ENCODE assay signal across 13 cellular contexts in genomic region chr12:115096673-115097349, GRCh38.
DNase-seq lines count a peak whose midpoint lies in the region; ATAC-seq and TF ChIP-seq lines count a peak whose summit lies in the region.
"Had no signal": no experiment of that assay in that cellular context is flagged by ENCODE, and none has a peak within 500 bp of the region (broad histone marks: within the 10 kb centered on the region; RNA-seq: fewer than 3 reads in every experiment).

No MANE protein-coding gene starts in this region.

- H3K27ac Mint-ChIP-seq in HFFc6 = peak overlapping the region; percentile 57

- H3K36me3 ChIP-seq in fibroblast of lung (ENCODE audit: control insufficient read depth, insufficient read depth, low read length) = no peaks in the 10 kb centered on the region
- H3K36me3 ChIP-seq in lower lobe of right lung = no peaks in the 10 kb centered on the region

- H3K27ac ChIP-seq in fibroblast of lung (ENCODE audit: insufficient read depth, low read length) = no peak overlapping the region
- H3K27ac ChIP-seq in lower lobe of right lung = no peak overlapping the region

- H3K9ac ChIP-seq in fibroblast of lung (ENCODE audit: insufficient read depth, low read length) = no peak overlapping the region

- no peak overlapping the region for H3K4me3 Mint-ChIP-seq in HFFc6

- H3K4me3 ChIP-seq in fibroblast of lung (replicated peaks in 1 of 4; ENCODE audit: control extremely low read depth in 1 of 4, insufficient read depth in 1 of 4, low read depth in 3 of 4, low read length in 4 of 4) (no peak overlapping the region), lower lobe of right lung (no peak overlapping the region)

- H3K4me1 ChIP-seq in fibroblast of lung (ENCODE audit: control insufficient read depth, extremely low read depth, insufficient read depth, low read length) = no peaks in the 10 kb centered on the region
- peaks cover 3% of the 10 kb centered on the region for H3K4me1 ChIP-seq in lower lobe of right lung

- DNase-seq in AG08396 (ENCODE audit: low spot score) (peak; percentile 23), HFFc6 (peak; percentile 67), fibroblast of lung (ENCODE audit: low read depth in 2 of 2) (peak; percentile 19 to 36), lower lobe of right lung (no peak)
- no peak for DNase-seq in stimulated activated CD4-positive, alpha-beta T cell treated with anti-CD3 and anti-CD28 coated beads, Interleukin-15, amount 100 ng/mL, for 24 hours
- DNase-seq in stimulated activated CD4-positive, alpha-beta T cell treated with anti-CD3 and anti-CD28 coated beads, Interleukin-12 subunit alpha, Interleukin-12 subunit beta, amount 100 ng/mL, for 4 hours = no peak
- DNase-seq: activated effector memory CD4-positive, alpha-beta T cell treated with Interleukin-2 at 50 U/mL for 16 hours; Caco-2; NCI-H1417 treated with DMSO at 0.1 percent for 48 hours; T-helper 2 cell had no signal

- ATAC-seq in lower lobe of right lung (peak; percentile 31 to 78), GM21737 (IDR thresholded peaks at IDR 0.05; ENCODE audit: unreplicated experiment) (no peak), GM21619 (IDR thresholded peaks at IDR 0.05; ENCODE audit: unreplicated experiment) (no peak)
- ATAC-seq: left lobe of liver had no signal

- H3K79me2 ChIP-seq in fibroblast of lung (ENCODE audit: control insufficient read depth, insufficient read depth, low read length) = no peaks in the 10 kb centered on the region

- H3K27me3 ChIP-seq in fibroblast of lung (ENCODE audit: control insufficient read depth, insufficient read depth, low read length) (no peaks in the 10 kb centered on the region), lower lobe of right lung (ENCODE audit: low read depth) (no peaks in the 10 kb centered on the region)

- TF ChIP-seq CTCF in HFFc6 (IDR thresholded peaks at IDR 0.05) (no peak), fibroblast of lung (conservative IDR thresholded peaks at IDR 0.05 in 1 of 2, IDR thresholded peaks at IDR 0.05 in 1 of 2; ENCODE audit: low read depth in 1 of 2, low read length in 2 of 2) (no peak), lower lobe of right lung (IDR thresholded peaks at IDR 0.05) (no peak)

- H3K4me2 ChIP-seq in fibroblast of lung (ENCODE audit: extremely low read depth, insufficient read depth, low read length) = no peak overlapping the region

- peaks cover 18% of the 10 kb centered on the region for H3K4me1 Mint-ChIP-seq in HFFc6 (ENCODE audit: low read depth)

- H4K20me1 ChIP-seq in fibroblast of lung (ENCODE audit: control insufficient read depth, extremely low read depth, insufficient read depth, low read length) = no peaks in the 10 kb centered on the region

- no peaks in the 10 kb centered on the region for H3K36me3 Mint-ChIP-seq in HFFc6 (ENCODE audit: low read depth)

- H3K9me3 ChIP-seq in fibroblast of lung (ENCODE audit: control insufficient read depth, insufficient read depth, low read depth, low read length) (no peaks in the 10 kb centered on the region), lower lobe of right lung (no peaks in the 10 kb centered on the region)

- intact Hi-C loops in lower lobe of right lung (cut with DNase I) = no loop called here

- H3K27me3 Mint-ChIP-seq in HFFc6 (ENCODE audit: insufficient read depth) = peaks cover 2% of the 10 kb centered on the region; the same call in 1 of the 2 replicates

- H2AFZ ChIP-seq in fibroblast of lung (ENCODE audit: low read length) = no peak overlapping the region

- no peaks in the 10 kb centered on the region for H3K9me3 Mint-ChIP-seq in HFFc6

Comparison
In these comparisons a context has a peak if more than half of its experiments do, and no peak if none do; other contexts are left out.
1. DNase-seq: peak in AG08396 (single experiment), HFFc6 (single experiment) and fibroblast of lung (2 of 2); none in lower lobe of right lung (single experiment), stimulated activated CD4-positive, alpha-beta T cell treated with anti-CD3 and anti-CD28 coated beads, Interleukin-15, amount 100 ng/mL, for 24 hours (single experiment) and stimulated activated CD4-positive, alpha-beta T cell treated with anti-CD3 and anti-CD28 coated beads, Interleukin-12 subunit alpha, Interleukin-12 subunit beta, amount 100 ng/mL, for 4 hours (single experiment).
2. ATAC-seq: peak in lower lobe of right lung (2 of 2); none in GM21737 (single experiment) and GM21619 (single experiment).